Comparison of ENCODE assay signal across 20 cellular contexts in the genomic region with DNA sequence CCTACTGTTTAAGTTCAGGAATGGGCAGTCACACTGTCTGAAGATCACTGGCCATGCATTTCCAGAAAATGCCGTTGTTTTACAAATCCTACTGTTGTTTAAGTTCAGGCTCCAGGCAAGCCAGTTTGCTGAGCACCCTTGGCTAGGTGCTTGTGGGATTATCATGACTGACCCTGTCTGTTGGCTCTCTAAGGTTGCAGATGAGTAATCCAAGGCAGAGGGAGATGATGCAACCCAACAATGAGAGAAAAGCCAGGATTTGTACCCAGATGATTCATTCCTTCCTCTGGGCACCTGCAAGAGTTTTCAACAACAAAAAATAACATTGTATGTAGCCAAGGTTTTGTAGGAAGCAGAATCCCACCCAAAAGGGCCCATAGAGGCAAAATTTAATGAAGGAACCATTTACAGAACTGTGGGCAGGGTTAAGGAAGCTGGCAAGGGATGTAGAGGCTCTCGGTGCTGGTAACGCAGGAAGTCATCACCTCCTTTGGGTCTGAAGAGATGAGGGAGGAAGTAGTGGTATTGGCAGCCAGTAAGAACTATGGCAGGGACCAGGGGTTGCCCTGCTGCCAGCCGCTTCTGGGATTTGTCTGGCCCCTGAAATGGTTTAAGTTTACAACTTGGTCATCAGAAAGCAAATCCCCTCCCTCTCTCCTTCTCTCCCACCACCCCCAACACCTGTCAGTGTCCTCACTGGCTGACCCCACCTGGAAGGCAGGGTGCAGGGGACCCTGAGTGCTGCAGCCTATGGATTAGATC. TPM values are rescaled to one million over a fixed set of nuclear protein-coding genes. Genes with fewer than 3 reads are reported as not detected.
DNase-seq lines count a peak whose midpoint lies in the region; ATAC-seq, FAIRE-seq and TF ChIP-seq lines count a peak whose summit lies in the region.
"Had no signal": no experiment of that assay in that cellular context is flagged by ENCODE, and none has a peak within 500 bp of the region (broad histone marks: within the 10 kb centered on the region; RNA-seq: fewer than 3 reads in every experiment).

No MANE protein-coding gene starts in this region.

- H4K8ac ChIP-seq in IMR-90 (ENCODE audit: low read depth in 2 of 2, low read length in 2 of 2) = no peak overlapping the region

- H3K4ac ChIP-seq in IMR-90 (ENCODE audit: low read depth, low read length) = no peak overlapping the region

- H4K20me1 ChIP-seq in IMR-90 (ENCODE audit: insufficient read depth, low read length) = no peaks in the 10 kb centered on the region

- no peak for FAIRE-seq in bronchial epithelial cell (lab: Jason Lieb, UNC)

- DNase-seq in COLO829 (ENCODE audit: low spot score) (peak; percentile 18), IMR-90 (peak; percentile 53), bronchial epithelial cell (ENCODE audit: low read depth) (peak; percentile 83), omental fat pad (ENCODE audit: low spot score) (no peak), NCI-H446 (lab: John Stamatoyannopoulos, UW) (no peak), NCI-H2196 treated with DMSO at 0.1 percent for 48 hours (lab: John Stamatoyannopoulos, UW; ENCODE audit: unreplicated experiment) (no peak), OCI-M1 (lab: John Stamatoyannopoulos, UW) (no peak)
- DNase-seq: activated CD8-positive, alpha-beta memory T cell treated with anti-CD3 and anti-CD28 coated beads for 24 hours; activated effector memory CD4-positive, alpha-beta T cell treated with Interleukin-2 at 50 U/mL for 16 hours; anterior cingulate cortex; DMS153; H9; NCI-H146; NCI-H510A treated with DMSO at 0.1 percent for 48 hours; sigmoid colon; stimulated activated CD4-positive, alpha-beta T cell treated with anti-CD3 and anti-CD28 coated beads, Interleukin-4, amount 100 ng/mL, for 24 hours; SW 1271 had no signal

- intact Hi-C loops in IMR-90 (cut with micrococcal nuclease) = no loop called here

- no peak overlapping the region for H3K14ac ChIP-seq in IMR-90 (replicated peaks; ENCODE audit: low read depth, low read length)

- no peak overlapping the region for H2BK20ac ChIP-seq in IMR-90 (ENCODE audit: low read depth, low read length)

- TF ChIP-seq CTCF in IMR-90 (conservative IDR thresholded peaks at IDR 0.05; ENCODE audit: low read depth, low read length) (no peak), bronchial epithelial cell (IDR thresholded peaks at IDR 0.05; ENCODE audit: insufficient read depth, low read length, severe bottlenecking) (no peak), omental fat pad (IDR thresholded peaks at IDR 0.05) (no peak)

- no peak overlapping the region for H3K23ac ChIP-seq in IMR-90 (ENCODE audit: low read depth, low read length)

- H3K4me2 ChIP-seq in IMR-90 (ENCODE audit: low read depth, low read length) = no peak overlapping the region
- H3K4me2 ChIP-seq: neural progenitor cell had no signal

- 33% methylated on average over 1 of the region's 4 CpGs; no CpG with 5 or more reads in 1 of the 2 experiments for WGBS in IMR-90 (ENCODE audit: extremely low coverage in 2 of 2, insufficient read length in 1 of 2), 2 experiments

- no peak for TF ChIP-seq POLR2A in IMR-90 (IDR thresholded peaks at IDR 0.05; ENCODE audit: low read depth, low read length)

- no peak overlapping the region for H3K4me3 ChIP-seq in IMR-90 (ENCODE audit: insufficient read depth, low read depth, low read length)
- no peak overlapping the region for H3K4me3 ChIP-seq in bronchial epithelial cell (ENCODE audit: low read depth, low read length)
- H3K4me3 ChIP-seq: neural progenitor cell, sigmoid colon had no signal

- no peak overlapping the region for H2AK9ac ChIP-seq in IMR-90 (replicated peaks; ENCODE audit: low read depth, low read length, poor library complexity)

- ATAC-seq in IMR-90 (ENCODE audit: low read depth) (no peak), omental fat pad (ENCODE audit: low FRiP score) (peak; percentile 69), HG03457 (IDR thresholded peaks at IDR 0.05; ENCODE audit: unreplicated experiment) (no peak)

- no peaks in the 10 kb centered on the region for H3K4me1 ChIP-seq in IMR-90 (ENCODE audit: control insufficient read depth, insufficient read depth, low read length)
- H3K4me1 ChIP-seq: neural progenitor cell, sigmoid colon had no signal

- POLR2A ChIA-PET in IMR-90 (lab: Charles Lee; ENCODE audit: unreplicated experiment) = no interaction called here

- no peak for TF ChIP-seq RAD21 in IMR-90 (IDR thresholded peaks at IDR 0.05; ENCODE audit: low read length)

- no peaks in the 10 kb centered on the region for H3K36me3 ChIP-seq in IMR-90 (ENCODE audit: control insufficient read depth, insufficient read depth, low read length)
- H3K36me3 ChIP-seq in bronchial epithelial cell (ENCODE audit: control insufficient read depth, insufficient read depth, low read length) = no peaks in the 10 kb centered on the region
- H3K36me3 ChIP-seq: neural progenitor cell, sigmoid colon had no signal

- H3K27ac ChIP-seq in IMR-90 (ENCODE audit: insufficient read depth, low read length) = no peak overlapping the region
- H3K27ac ChIP-seq: neural progenitor cell, VCaP had no signal

- H3K9me3 ChIP-seq in IMR-90 (ENCODE audit: control insufficient read depth, insufficient read depth, low read length) = no peaks in the 10 kb centered on the region
- H3K9me3 ChIP-seq: sigmoid colon had no signal

- no peaks in the 10 kb centered on the region for H3K9me1 ChIP-seq in IMR-90 (ENCODE audit: insufficient read depth, low read length)

- no peak overlapping the region for H2BK120ac ChIP-seq in IMR-90 (ENCODE audit: low read depth, low read length)

- H3K18ac ChIP-seq in IMR-90 (ENCODE audit: low read depth, low read length) = no peak overlapping the region

- H3K27me3 ChIP-seq in IMR-90 (ENCODE audit: control insufficient read depth, insufficient read depth, low read length) (no peaks in the 10 kb centered on the region; the same call in 1 of the 2 replicates), bronchial epithelial cell (ENCODE audit: control insufficient read depth, insufficient read depth, low read length) (no peaks in the 10 kb centered on the region)
- H3K27me3 ChIP-seq: sigmoid colon had no signal

- H4K5ac ChIP-seq in IMR-90 (ENCODE audit: low read depth, low read length) = no peak overlapping the region

- H3K79me1 ChIP-seq in IMR-90 (ENCODE audit: low read depth in 1 of 2, low read length in 2 of 2) = no peaks in the 10 kb centered on the region

- H3K56ac ChIP-seq in IMR-90 (ENCODE audit: extremely low read depth, insufficient read depth, low read length) = no peak overlapping the region

- CTCF ChIA-PET in IMR-90 (lab: Yijun Ruan, JAX) = no interaction called here

- no peak overlapping the region for H2AK5ac ChIP-seq in IMR-90 (ENCODE audit: low read depth, low read length)

- H2BK15ac ChIP-seq in IMR-90 (ENCODE audit: low read depth, low read length) = no peak overlapping the region

- in situ Hi-C loops in IMR-90 (cut with MboI; ENCODE audit: low sequenced_read_pairs) = no loop called here

- no TSS peak for BruUV-seq in IMR-90 (replicated peaks; lab: Mats Ljungman, UMichigan)

- no peak overlapping the region for H2BK5ac ChIP-seq in IMR-90 (ENCODE audit: low read depth, low read length, poor library complexity, severe bottlenecking)

- dilution Hi-C loops in IMR-90 (cut with HindIII; ENCODE audit: low sequenced_read_pairs, unreplicated experiment) = no loop called here

- H3K9ac ChIP-seq in IMR-90 (ENCODE audit: low read depth, low read length) = no peak overlapping the region
- H3K9ac ChIP-seq: neural progenitor cell had no signal

- no peak overlapping the region for H2AFZ ChIP-seq in IMR-90 (replicated peaks; ENCODE audit: low read length, poor library complexity)
- H2AFZ ChIP-seq: neural progenitor cell had no signal

- H4K91ac ChIP-seq in IMR-90 (ENCODE audit: insufficient read depth, low read depth, low read length) = no peak overlapping the region

TF ChIP-seq in IMR-90, 13 proteins besides CTCF, POLR2A, EP300 and RAD21:
- TF ChIP-seq SMC3 (IDR thresholded peaks at IDR 0.05; ENCODE audit: low read depth, low read length) (no peak), CHD1 (IDR thresholded peaks at IDR 0.05; ENCODE audit: low read depth, low read length) (no peak), CEBPB (IDR thresholded peaks at IDR 0.05; ENCODE audit: low read depth, low read length) (peak; percentile 89)
- TF ChIP-seq, protein P1, sequence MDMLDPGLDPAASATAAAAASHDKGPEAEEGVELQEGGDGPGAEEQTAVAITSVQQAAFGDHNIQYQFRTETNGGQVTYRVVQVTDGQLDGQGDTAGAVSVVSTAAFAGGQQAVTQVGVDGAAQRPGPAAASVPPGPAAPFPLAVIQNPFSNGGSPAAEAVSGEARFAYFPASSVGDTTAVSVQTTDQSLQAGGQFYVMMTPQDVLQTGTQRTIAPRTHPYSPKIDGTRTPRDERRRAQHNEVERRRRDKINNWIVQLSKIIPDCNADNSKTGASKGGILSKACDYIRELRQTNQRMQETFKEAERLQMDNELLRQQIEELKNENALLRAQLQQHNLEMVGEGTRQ (IDR thresholded peaks at IDR 0.05; ENCODE audit: low read depth, low read length) = no peak

RNA-seq across cellular contexts. Expression of a gene that starts 54.8 kb away (rescaled TPM):
- total RNA-seq in IMR-90 (2012; rRNA removed) = 1.1 TPM in 2 replicates
- 3.9 and 6.0 TPM in 2 replicates for polyA plus RNA-seq in IMR-90 (2012; rRNA removed)
- 4.7 and 6.7 TPM in 2 replicates for polyA plus RNA-seq in IMR-90 (2012; cell fraction: cytosol; rRNA removed)
- polyA plus RNA-seq in IMR-90 (2012; cell fraction: nucleus; rRNA removed; ENCODE audit: low replicate concordance) = 2.9 and 5.9 TPM in 2 replicates
- total RNA-seq in bronchial epithelial cell = under 0.01 and 0.26 TPM in 2 replicates
- 10 to 100 TPM in 3 of 4 donors, 1 to 10 TPM in 1; 9.7 to 20.5 (median 14.2) TPM for total RNA-seq in omental fat pad
- total RNA-seq: H9 had no signal

Comparison
In these comparisons a context has a peak if more than half of its experiments do, and no peak if none do; other contexts are left out.
1. DNase-seq: peak in COLO829 (single experiment), IMR-90 (single experiment) and bronchial epithelial cell (single experiment); none in omental fat pad (single experiment), NCI-H446 (0 of 2), NCI-H2196 treated with DMSO at 0.1 percent for 48 hours (single experiment) and OCI-M1 (single experiment).